In the genomic region with DNA sequence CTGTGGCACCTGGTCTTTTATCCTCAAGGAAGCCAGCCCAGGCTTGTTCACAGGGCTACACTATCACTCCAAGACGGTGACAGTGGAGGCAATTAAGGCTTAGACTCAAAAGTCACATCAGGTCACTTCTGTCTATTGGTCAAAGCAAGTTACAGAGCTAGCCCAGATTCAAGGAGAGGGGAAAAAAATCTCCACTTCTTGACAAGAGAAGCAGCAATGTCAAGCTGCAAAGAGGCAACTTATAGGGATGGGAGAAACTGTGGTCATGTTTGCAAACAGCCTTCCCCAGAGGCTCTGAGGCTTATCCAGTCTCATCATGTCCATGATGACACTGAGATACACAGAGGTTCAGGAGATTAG, we compare ENCODE assay signal across 19 cellular contexts. TPM values are rescaled to one million over a fixed set of nuclear protein-coding genes. Genes with fewer than 3 reads are reported as not detected.
DNase-seq lines count a peak whose midpoint lies in the region; ATAC-seq and TF ChIP-seq lines count a peak whose summit lies in the region.
"Had no signal": no experiment of that assay in that cellular context is flagged by ENCODE, and none has a peak within 500 bp of the region (broad histone marks: within the 10 kb centered on the region; RNA-seq: fewer than 3 reads in every experiment).

No MANE protein-coding gene starts in this region.

- peaks cover 20% of the 10 kb centered on the region for H3K36me3 Mint-ChIP-seq in activated CD8-positive, alpha-beta memory T cell treated with anti-CD3 and anti-CD28 coated beads, Interleukin-2, amount 10 ng/mL, durations not matched to agents 7 days and 5 days
- H3K36me3 Mint-ChIP-seq: natural killer cell had no signal

- H3K4me1 Mint-ChIP-seq in activated CD8-positive, alpha-beta memory T cell treated with anti-CD3 and anti-CD28 coated beads, Interleukin-2, amount 10 ng/mL, durations not matched to agents 7 days and 5 days = peaks cover 6% of the 10 kb centered on the region

- H3K4me3 ChIP-seq in thymus (ENCODE audit: low read length) = no peak overlapping the region
- H3K4me3 ChIP-seq in adrenal gland = no peak overlapping the region
- H3K4me3 ChIP-seq: left lung, stomach had no signal

- H3K9me3 ChIP-seq in thymus (ENCODE audit: control insufficient read depth) (no peaks in the 10 kb centered on the region), adrenal gland (replicated peaks in 1 of 3) (no peaks in the 10 kb centered on the region)
- H3K9me3 ChIP-seq: left lung, stomach had no signal

- H3K27ac ChIP-seq in foreskin keratinocyte (peak overlapping the region; percentile 32), thymus (ENCODE audit: low read depth) (peak overlapping the region; percentile 8), adrenal gland (peak overlapping the region in 1 of 5 donors; percentile 39)
- H3K27ac ChIP-seq: left lung, stomach had no signal

- no peak overlapping the region for H3K4me3 Mint-ChIP-seq in activated CD8-positive, alpha-beta memory T cell treated with anti-CD3 and anti-CD28 coated beads, Interleukin-2, amount 10 ng/mL, durations not matched to agents 7 days and 5 days
- H3K4me3 Mint-ChIP-seq: natural killer cell had no signal

- peak overlapping the region; percentile 46 for H3K27ac Mint-ChIP-seq in activated CD8-positive, alpha-beta memory T cell treated with anti-CD3 and anti-CD28 coated beads, Interleukin-2, amount 10 ng/mL, durations not matched to agents 7 days and 5 days
- H3K27ac Mint-ChIP-seq: natural killer cell had no signal

- H3K27me3 ChIP-seq in foreskin keratinocyte (no peaks in the 10 kb centered on the region), thymus (ENCODE audit: control insufficient read depth, insufficient read depth) (no peaks in the 10 kb centered on the region), adrenal gland (no peaks in the 10 kb centered on the region)
- H3K27me3 ChIP-seq: left lung, stomach had no signal

- no peak for ATAC-seq in activated CD8-positive, alpha-beta memory T cell treated with anti-CD3 and anti-CD28 coated beads, Interleukin-2, amount 10 ng/mL, durations not matched to agents 7 days and 5 days
- ATAC-seq in foreskin keratinocyte = peak; percentile 86
- ATAC-seq: HCT116, left lung, natural killer cell had no signal

- no peaks in the 10 kb centered on the region for H3K9me3 Mint-ChIP-seq in activated CD8-positive, alpha-beta memory T cell treated with anti-CD3 and anti-CD28 coated beads, Interleukin-2, amount 10 ng/mL, durations not matched to agents 7 days and 5 days (ENCODE audit: low read depth)
- H3K9me3 Mint-ChIP-seq: natural killer cell had no signal

- TF ChIP-seq CTCF in foreskin keratinocyte (conservative IDR thresholded peaks at IDR 0.05) (no peak), adrenal gland (IDR thresholded peaks at IDR 0.05) (no peak)

- H3K36me3 ChIP-seq in thymus (ENCODE audit: control insufficient read depth, insufficient read depth) (peaks cover 5% of the 10 kb centered on the region), adrenal gland (replicated peaks in 1 of 2) (no peaks in the 10 kb centered on the region)

- H3K4me1 ChIP-seq in foreskin keratinocyte = peaks cover 28% of the 10 kb centered on the region
- no peaks in the 10 kb centered on the region for H3K4me1 ChIP-seq in thymus (ENCODE audit: control insufficient read depth, insufficient read depth, low read length)
- H3K4me1 ChIP-seq in adrenal gland (replicated peaks in 1 of 2) = peaks cover 0 to 29% of the 10 kb centered on the region in 2 donors
- H3K4me1 ChIP-seq: left lung had no signal

- DNase-seq in activated CD8-positive, alpha-beta memory T cell treated with anti-CD3 and anti-CD28 coated beads, Interleukin-2, amount 10 ng/mL, durations not matched to agents 7 days and 5 days = no peak
- no peak for DNase-seq in activated CD8-positive, alpha-beta memory T cell treated with anti-CD3 and anti-CD28 coated beads, Interleukin-2, amount 50 U/mL, for 4 hours
- DNase-seq in NCI-H69 (lab: John Stamatoyannopoulos, UW) = peak; percentile 75
- DNase-seq in foreskin keratinocyte = peak; percentile 33 to 89
- DNase-seq in stimulated activated CD4-positive, alpha-beta T cell treated with anti-CD3 and anti-CD28 coated beads, Interleukin-2, amount 100 ng/mL, for 24 hours = no peak
- DNase-seq in stimulated activated CD4-positive, alpha-beta T cell treated with anti-CD3 and anti-CD28 coated beads, Interleukin-12 subunit alpha, Interleukin-12 subunit beta, amount 100 ng/mL, for 4 hours = no peak
- DNase-seq in adrenal gland = no peak
- DNase-seq: COR-L47, hippocampal formation, left lung, MM.1S, natural killer cell, NCI-H226, OCI-M1, stomach, SW 1271 had no signal

- CTCF ChIA-PET in activated CD8-positive, alpha-beta memory T cell treated with anti-CD3 and anti-CD28 coated beads, Interleukin-2, amount 10 ng/mL, durations not matched to agents 7 days and 5 days (lab: Charles Lee) = interaction anchor here (1.4 kb wide), 1 partner anchor 77 kb away, joined by 4 read pairs; no protein-coding TSS in a partner anchor

- intact Hi-C loops in adrenal gland (cut with DNase I) = no loop called here

- no peaks in the 10 kb centered on the region for H3K27me3 Mint-ChIP-seq in activated CD8-positive, alpha-beta memory T cell treated with anti-CD3 and anti-CD28 coated beads, Interleukin-2, amount 10 ng/mL, durations not matched to agents 7 days and 5 days

- no peak for TF ChIP-seq POLR2A in adrenal gland (IDR thresholded peaks at IDR 0.05)

- 67% methylated on average over 1 of the region's 1 CpG for WGBS in thymus
- WGBS in adrenal gland, 4 donors = 24 to 48% (median 42%) methylated on average over 1 of the region's 1 CpG

RNA-seq across cellular contexts. Expression of gene SERPINF1, which starts 31.6 kb away (rescaled TPM):
- total RNA-seq in activated CD8-positive, alpha-beta memory T cell treated with anti-CD3 and anti-CD28 coated beads, Interleukin-2, amount 10 ng/mL, durations not matched to agents 7 days and 5 days = 1 to 10 TPM in 1 of 2 experiments, under 1 TPM in 1; 0.93 to 1.1 TPM
- total RNA-seq in foreskin keratinocyte = 6.8 and 7.4 TPM in 2 replicates
- 7.7 and 8.5 TPM in 2 replicates for polyA plus RNA-seq in foreskin keratinocyte
- 445 TPM for polyA plus RNA-seq in thymus
- 100 to 1,000 TPM in 5 of 8 donors, 10 to 100 TPM in 3; 72.8 to 290 (median 120) TPM for total RNA-seq in adrenal gland
- 100 to 1,000 TPM in 2 of 3 donors, 10 to 100 TPM in 1; 70.4 to 310 (median 121) TPM for polyA plus RNA-seq in adrenal gland
- total RNA-seq: endothelial cell of umbilical vein had no signal
- polyA plus RNA-seq: endothelial cell of umbilical vein had no signal

RNA-seq across cellular contexts. Expression of gene SMYD4, which starts 36.3 kb away (rescaled TPM):
- total RNA-seq in activated CD8-positive, alpha-beta memory T cell treated with anti-CD3 and anti-CD28 coated beads, Interleukin-2, amount 10 ng/mL, durations not matched to agents 7 days and 5 days = 10 to 100 TPM; 34.7 to 45.4 TPM
- total RNA-seq in foreskin keratinocyte = 9.6 TPM in 2 replicates
- polyA plus RNA-seq in foreskin keratinocyte = 3.0 and 3.5 TPM in 2 replicates
- polyA plus RNA-seq in thymus = 8.1 TPM
- 10 to 100 TPM; 10.2 to 20.2 (median 16.3) TPM for total RNA-seq in adrenal gland
- polyA plus RNA-seq in adrenal gland = 10 to 100 TPM in 1 of 3 donors, 1 to 10 TPM in 2; 5.1 to 17.9 (median 8.4) TPM

RNA-seq across cellular contexts. Expression of gene RPA1, which starts 36.4 kb away (rescaled TPM):
- total RNA-seq in activated CD8-positive, alpha-beta memory T cell treated with anti-CD3 and anti-CD28 coated beads, Interleukin-2, amount 10 ng/mL, durations not matched to agents 7 days and 5 days = 100 to 1,000 TPM; 196 to 249 TPM
- total RNA-seq in foreskin keratinocyte (44.4 and 52.9 TPM in 2 replicates), adrenal gland (100 to 1,000 TPM in 1 of 8 donors, 10 to 100 TPM in 7; 20.2 to 109 (median 50.3) TPM)
- polyA plus RNA-seq in foreskin keratinocyte (43.0 and 59.6 TPM in 2 replicates), thymus (33.0 TPM), adrenal gland (10 to 100 TPM; 12.9 to 32.8 (median 14.8) TPM)

RNA-seq across cellular contexts. Expression of gene SERPINF2, which starts 50.8 kb away (rescaled TPM):
- under 1 TPM; 0.18 to 0.19 TPM for total RNA-seq in activated CD8-positive, alpha-beta memory T cell treated with anti-CD3 and anti-CD28 coated beads, Interleukin-2, amount 10 ng/mL, durations not matched to agents 7 days and 5 days
- 1.2 and 1.3 TPM in 2 replicates for total RNA-seq in foreskin keratinocyte
- 1.3 and 1.8 TPM in 2 replicates for polyA plus RNA-seq in foreskin keratinocyte
- polyA plus RNA-seq in thymus = 31.0 TPM
- 1 to 10 TPM; 1.3 to 3.7 (median 2.4) TPM for total RNA-seq in adrenal gland
- polyA plus RNA-seq in adrenal gland = 1 to 10 TPM in 2 of 3 donors, under 1 TPM in 1; 0.59 to 6.4 (median 5.2) TPM
- total RNA-seq: endothelial cell of umbilical vein had no signal

Comparison
In these comparisons a context has a peak if more than half of its experiments do, and no peak if none do; other contexts are left out.
1. DNase-seq: peak in NCI-H69 (single experiment) and foreskin keratinocyte (2 of 2); none in activated CD8-positive, alpha-beta memory T cell treated with anti-CD3 and anti-CD28 coated beads, Interleukin-2, amount 10 ng/mL, durations not matched to agents 7 days and 5 days (single experiment), activated CD8-positive, alpha-beta memory T cell treated with anti-CD3 and anti-CD28 coated beads, Interleukin-2, amount 50 U/mL, for 4 hours (single experiment), stimulated activated CD4-positive, alpha-beta T cell treated with anti-CD3 and anti-CD28 coated beads, Interleukin-2, amount 100 ng/mL, for 24 hours (0 of 2), stimulated activated CD4-positive, alpha-beta T cell treated with anti-CD3 and anti-CD28 coated beads, Interleukin-12 subunit alpha, Interleukin-12 subunit beta, amount 100 ng/mL, for 4 hours (single experiment) and adrenal gland (0 of 7).